In the genomic region with DNA sequence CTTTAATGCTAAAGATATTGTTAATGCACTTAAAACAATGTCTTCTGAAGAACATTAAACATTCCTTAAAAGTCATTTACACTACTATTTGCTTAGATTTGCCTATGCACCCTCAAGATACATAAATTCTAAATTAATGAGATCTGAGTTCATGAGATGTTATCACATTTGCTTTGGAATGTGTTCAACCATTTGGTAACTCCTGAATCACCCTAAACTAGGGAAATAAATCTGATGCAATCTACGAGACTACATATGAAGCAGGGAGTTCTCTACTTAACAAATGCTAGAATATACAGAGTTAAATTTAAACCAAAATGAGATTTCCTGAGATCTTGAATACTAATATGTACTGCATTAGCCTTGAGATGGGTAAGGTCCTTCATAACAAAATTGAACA, we compare ENCODE assay signal across 27 cellular contexts.
DNase-seq lines count a peak whose midpoint lies in the region; ATAC-seq, FAIRE-seq and TF ChIP-seq lines count a peak whose summit lies in the region.
"Had no signal": no experiment of that assay in that cellular context is flagged by ENCODE, and none has a peak within 500 bp of the region (broad histone marks: within the 10 kb centered on the region; RNA-seq: fewer than 3 reads in every experiment).

No MANE protein-coding gene starts in this region.

- H3K27ac ChIP-seq in astrocyte (ENCODE audit: low read depth, low read length) (no peak overlapping the region), SJCRH30 (no peak overlapping the region)
- H3K27ac ChIP-seq: Peyer's patch, sigmoid colon had no signal

- H3K4me3 Mint-ChIP-seq in HFFc6 (no peak overlapping the region), astrocyte (ENCODE audit: unreplicated experiment) (no peak overlapping the region)
- H3K4me3 Mint-ChIP-seq: immature natural killer cell; stimulated activated naive CD8-positive, alpha-beta T cell treated with anti-CD3 and anti-CD28 coated beads, Interleukin-15, amount 100 ng/mL, for 72 hours; type B pancreatic cell had no signal

- H3K9me3 Mint-ChIP-seq in HFFc6, result no peaks in the 10 kb centered on the region
- no peaks in the 10 kb centered on the region for H3K9me3 Mint-ChIP-seq in astrocyte (ENCODE audit: unreplicated experiment)
- H3K9me3 Mint-ChIP-seq: immature natural killer cell; stimulated activated naive CD8-positive, alpha-beta T cell treated with anti-CD3 and anti-CD28 coated beads, Interleukin-15, amount 100 ng/mL, for 72 hours had no signal

- no peak overlapping the region for H3K4me2 ChIP-seq in astrocyte (ENCODE audit: low read length)

- H3K36me3 ChIP-seq in astrocyte (ENCODE audit: insufficient read depth, low read length), result no peaks in the 10 kb centered on the region
- H3K36me3 ChIP-seq in SJCRH30, result no peaks in the 10 kb centered on the region
- H3K36me3 ChIP-seq: Peyer's patch, sigmoid colon had no signal

- ATAC-seq in esophagus mucosa, result no peak
- ATAC-seq: stimulated activated naive CD8-positive, alpha-beta T cell treated with anti-CD3 and anti-CD28 coated beads, Interleukin-15, amount 100 ng/mL, for 72 hours had no signal

- H3K4me3 ChIP-seq in AG09309 (ENCODE audit: control insufficient read depth, low read depth, low read length), result no peak overlapping the region
- H3K4me3 ChIP-seq in astrocyte (ENCODE audit: insufficient read depth, low read depth, low read length), result no peak overlapping the region
- no peak overlapping the region for H3K4me3 ChIP-seq in fibroblast of villous mesenchyme (ENCODE audit: low read depth, low read length)
- no peak overlapping the region for H3K4me3 ChIP-seq in SJCRH30
- H3K4me3 ChIP-seq: Peyer's patch, sigmoid colon had no signal

- DNase-seq in AG09309 (ENCODE audit: low read depth) (peak; percentile 17), HFFc6 (peak; percentile 6), astrocyte (ENCODE audit: low read depth) (peak; percentile 61), fibroblast of villous mesenchyme (ENCODE audit: low read depth) (peak; percentile 43), SJCRH30 (no peak), NOMO-1 treated with dmso at 0.1 percent for 144 hours (lab: John Stamatoyannopoulos, UW; ENCODE audit: unreplicated experiment) (no peak), iPS-NIHi11 (ENCODE audit: low spot score) (no peak)
- DNase-seq: activated CD4-positive, alpha-beta T cell treated with anti-CD3 and anti-CD28 coated beads, Interleukin-2, amount 50 U/mL, for 1 hour; activated naive CD4-positive, alpha-beta T cell; aorta; COR-L47; cortex of kidney; GDM1; immature natural killer cell; Kasumi-1; NCI-H1436 treated with DMSO at 0.1 percent for 48 hours; NCI-H2171 treated with DMSO at 0.1 percent for 48 hours; NCI-H774; nucleus accumbens; Peyer's patch; sigmoid colon; stimulated activated CD4-positive, alpha-beta T cell treated with anti-CD3 and anti-CD28 coated beads, Interleukin-2, amount 100 ng/mL, for 24 hours; stimulated activated naive CD8-positive, alpha-beta T cell treated with anti-CD3 and anti-CD28 coated beads, Interleukin-15, amount 100 ng/mL, for 72 hours had no signal

- H2AFZ ChIP-seq in astrocyte (ENCODE audit: low read depth, low read length), result no peak overlapping the region

- no peaks in the 10 kb centered on the region for H4K20me1 ChIP-seq in astrocyte (ENCODE audit: insufficient read depth, low read length)

- no peak overlapping the region for H3K9ac ChIP-seq in astrocyte (ENCODE audit: low read length)

- H3K36me3 Mint-ChIP-seq in HFFc6 (ENCODE audit: low read depth), result no peaks in the 10 kb centered on the region
- no peaks in the 10 kb centered on the region for H3K36me3 Mint-ChIP-seq in astrocyte (ENCODE audit: low read depth, unreplicated experiment)
- H3K36me3 Mint-ChIP-seq: immature natural killer cell, type B pancreatic cell had no signal

- H3K27me3 ChIP-seq in astrocyte (ENCODE audit: insufficient read depth, low read length) (no peaks in the 10 kb centered on the region), SJCRH30 (no peaks in the 10 kb centered on the region)
- H3K27me3 ChIP-seq: Peyer's patch, sigmoid colon had no signal

- peaks cover 10% of the 10 kb centered on the region for H3K4me1 Mint-ChIP-seq in HFFc6 (ENCODE audit: low read depth)
- peaks cover 15% of the 10 kb centered on the region for H3K4me1 Mint-ChIP-seq in astrocyte (ENCODE audit: low read depth, unreplicated experiment)
- H3K4me1 Mint-ChIP-seq: immature natural killer cell; stimulated activated naive CD8-positive, alpha-beta T cell treated with anti-CD3 and anti-CD28 coated beads, Interleukin-15, amount 100 ng/mL, for 72 hours had no signal

- H3K27ac Mint-ChIP-seq in HFFc6 (no peak overlapping the region), astrocyte (ENCODE audit: unreplicated experiment) (no peak overlapping the region)
- H3K27ac Mint-ChIP-seq: immature natural killer cell; stimulated activated naive CD8-positive, alpha-beta T cell treated with anti-CD3 and anti-CD28 coated beads, Interleukin-15, amount 100 ng/mL, for 72 hours; type B pancreatic cell had no signal

- TF ChIP-seq CTCF in AG09309 (IDR thresholded peaks at IDR 0.05; ENCODE audit: control insufficient read depth, insufficient read depth, low read depth, low read length, missing control alignments) (no peak), HFFc6 (IDR thresholded peaks at IDR 0.05) (no peak), astrocyte (IDR thresholded peaks at IDR 0.05; ENCODE audit: insufficient read depth, low read depth, low read length) (no peak), fibroblast of villous mesenchyme (IDR thresholded peaks at IDR 0.05; ENCODE audit: insufficient read depth, low read depth, low read length) (no peak)

- H3K27me3 Mint-ChIP-seq in HFFc6 (ENCODE audit: insufficient read depth) (peaks cover 8% of the 10 kb centered on the region), astrocyte (ENCODE audit: low read depth, unreplicated experiment) (peaks cover 10% of the 10 kb centered on the region)
- H3K27me3 Mint-ChIP-seq: stimulated activated naive CD8-positive, alpha-beta T cell treated with anti-CD3 and anti-CD28 coated beads, Interleukin-15, amount 100 ng/mL, for 72 hours had no signal

- H3K4me1 ChIP-seq in astrocyte (ENCODE audit: insufficient read depth, low read length) (peaks cover 6% of the 10 kb centered on the region), SJCRH30 (peaks cover 3% of the 10 kb centered on the region; the same call in 1 of the 2 replicates)
- H3K4me1 ChIP-seq: Peyer's patch, sigmoid colon had no signal

- H3K79me2 ChIP-seq in astrocyte (ENCODE audit: insufficient read depth, low read length), result no peaks in the 10 kb centered on the region

- FAIRE-seq in astrocyte (lab: Jason Lieb, UNC), result peak; percentile 13
- FAIRE-seq: endothelial cell of umbilical vein, GM12892 had no signal

- no peaks in the 10 kb centered on the region for H3K9me3 ChIP-seq in astrocyte (ENCODE audit: insufficient read depth, low read depth, low read length)
- no peaks in the 10 kb centered on the region for H3K9me3 ChIP-seq in SJCRH30 (replicated peaks)
- H3K9me3 ChIP-seq: Peyer's patch, sigmoid colon had no signal

Comparison
In these comparisons a context has a peak if more than half of its experiments do, and no peak if none do; other contexts are left out.
1. DNase-seq: peak in AG09309 (single experiment), HFFc6 (single experiment), astrocyte (single experiment) and fibroblast of villous mesenchyme (single experiment); none in SJCRH30 (0 of 2), NOMO-1 treated with dmso at 0.1 percent for 144 hours (single experiment) and iPS-NIHi11 (single experiment).